12 cellular contexts compared by ENCODE assay signal in the genomic region with DNA sequence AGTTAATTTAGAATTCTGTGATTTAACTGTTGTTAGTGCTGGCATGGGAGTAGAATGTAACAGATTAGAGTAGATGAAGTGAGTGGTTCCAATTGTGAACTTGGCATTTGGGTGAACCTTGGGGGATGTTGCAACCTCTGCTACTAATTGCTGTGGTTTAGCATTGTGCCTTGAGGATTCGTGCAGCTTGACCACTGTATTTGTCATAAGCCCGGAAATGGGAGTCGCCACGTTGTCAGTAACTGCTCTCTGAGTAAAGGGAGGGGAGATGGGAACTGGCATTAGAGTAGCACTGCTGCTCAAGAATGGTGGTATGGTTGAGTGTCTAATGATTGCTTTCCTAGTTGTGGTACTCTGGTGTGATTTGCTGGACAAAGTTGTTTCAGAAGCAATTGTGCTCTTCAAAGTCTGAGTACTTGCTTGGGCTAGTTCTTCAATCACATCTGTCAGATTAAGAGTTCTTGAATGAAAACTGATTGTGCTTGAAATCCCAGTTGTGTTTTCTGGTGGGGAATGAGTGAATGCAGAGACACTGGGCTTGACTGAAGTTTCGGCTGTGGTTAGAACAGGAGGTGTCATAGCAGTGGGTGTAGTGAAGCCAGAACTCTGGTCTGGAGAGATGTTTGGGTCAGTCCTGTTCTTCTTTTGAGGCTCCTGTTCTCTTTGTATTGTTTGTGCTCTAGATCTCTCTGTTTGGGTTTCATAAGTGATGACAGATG. TPM values are rescaled to one million over a fixed set of nuclear protein-coding genes. Genes with fewer than 3 reads are reported as not detected.
A peak's percentile ranks its signal among the peaks of the same experiment; 100 is the strongest.
DNase-seq lines count a peak whose midpoint lies in the region; ATAC-seq and TF ChIP-seq lines count a peak whose summit lies in the region.
"Had no signal": no experiment of that assay in that cellular context is flagged by ENCODE, and none has a peak within 500 bp of the region (broad histone marks: within the 10 kb centered on the region; RNA-seq: fewer than 3 reads in every experiment).

No MANE protein-coding gene starts in this region.

- H3K27ac ChIP-seq in upper lobe of right lung (no peak overlapping the region), vagina (no peak overlapping the region)
- H3K27ac ChIP-seq: 22Rv1 had no signal

- TF ChIP-seq POLR2A in vagina (IDR thresholded peaks at IDR 0.05), result no peak

- TF ChIP-seq CTCF in fibroblast of mammary gland (conservative IDR thresholded peaks at IDR 0.05; ENCODE audit: control insufficient read depth, insufficient read depth, low read depth, low read length), result no peak
- no peak for TF ChIP-seq CTCF in upper lobe of right lung (IDR thresholded peaks at IDR 0.05)
- TF ChIP-seq CTCF in vagina (IDR thresholded peaks at IDR 0.05), result no peak

- DNase-seq in SIG-M5 treated with dmso at 0.1 percent for 504 hours (lab: John Stamatoyannopoulos, UW; ENCODE audit: unreplicated experiment) (peak; percentile 75), SIG-M5 (lab: John Stamatoyannopoulos, UW) (no peak), RPMI7951 (ENCODE audit: low read depth) (peak; percentile 98), fibroblast of mammary gland (ENCODE audit: low read depth) (peak; percentile 96), upper lobe of right lung (no peak), vagina (ENCODE audit: extremely low spot score in 2 of 2) (no peak), activated T-cell treated with anti-CD3 and anti-CD28 coated beads for 4 hours (no peak)
- DNase-seq: activated CD8-positive, alpha-beta memory T cell treated with anti-CD3 and anti-CD28 coated beads for 24 hours; NCI-H1694; SK-N-SH had no signal

- H3K36me3 ChIP-seq in upper lobe of right lung (no peaks in the 10 kb centered on the region), vagina (no peaks in the 10 kb centered on the region)

- ATAC-seq in upper lobe of right lung (peak; percentile 67), HG03095 (IDR thresholded peaks at IDR 0.05; ENCODE audit: unreplicated experiment) (no peak)

- intact Hi-C loops in upper lobe of right lung (cut with DNase I) (loop anchor here (10.0 kb wide), 1 partner anchor 469 kb away; no protein-coding TSS in a partner anchor), vagina (cut with DNase I) (no loop called here)

- no peaks in the 10 kb centered on the region for H3K27me3 ChIP-seq in upper lobe of right lung
- H3K27me3 ChIP-seq in vagina, result no peaks in the 10 kb centered on the region

- H3K9me3 ChIP-seq in upper lobe of right lung (no peaks in the 10 kb centered on the region), vagina (no peaks in the 10 kb centered on the region)
- H3K9me3 ChIP-seq: SK-N-SH had no signal

- H3K4me1 ChIP-seq in upper lobe of right lung, result no peaks in the 10 kb centered on the region
- no peaks in the 10 kb centered on the region for H3K4me1 ChIP-seq in vagina

- H3K4me3 ChIP-seq in fibroblast of mammary gland (ENCODE audit: control insufficient read depth, low read depth, low read length) (no peak overlapping the region), upper lobe of right lung (no peak overlapping the region), vagina (no peak overlapping the region)

RNA-seq across cellular contexts. Expression of a gene that starts 15.4 kb away (rescaled TPM):
- 0.36 and 0.59 TPM in 2 replicates for total RNA-seq in RPMI7951 (2014; rRNA removed; shearing (Covaris generic))
- 32.4 TPM for total RNA-seq in upper lobe of right lung
- total RNA-seq in vagina, result 0.49 TPM

Comparison
In these comparisons a context has a peak if more than half of its experiments do, and no peak if none do; other contexts are left out.
1. DNase-seq: peak in SIG-M5 treated with dmso at 0.1 percent for 504 hours (single experiment), RPMI7951 (single experiment) and fibroblast of mammary gland (single experiment); none in SIG-M5 (single experiment), upper lobe of right lung (single experiment), vagina (0 of 2) and activated T-cell treated with anti-CD3 and anti-CD28 coated beads for 4 hours (single experiment).
2. RNA of a gene that starts 15.4 kb away (total RNA-seq): 32.4 TPM in upper lobe of right lung (single experiment); 0.49 TPM in vagina (single experiment) and 0.36 to 0.59 TPM in RPMI7951; every median in the first group is over 10 times any median in the second.